32 cellular contexts compared by ENCODE assay signal in the genomic region with DNA sequence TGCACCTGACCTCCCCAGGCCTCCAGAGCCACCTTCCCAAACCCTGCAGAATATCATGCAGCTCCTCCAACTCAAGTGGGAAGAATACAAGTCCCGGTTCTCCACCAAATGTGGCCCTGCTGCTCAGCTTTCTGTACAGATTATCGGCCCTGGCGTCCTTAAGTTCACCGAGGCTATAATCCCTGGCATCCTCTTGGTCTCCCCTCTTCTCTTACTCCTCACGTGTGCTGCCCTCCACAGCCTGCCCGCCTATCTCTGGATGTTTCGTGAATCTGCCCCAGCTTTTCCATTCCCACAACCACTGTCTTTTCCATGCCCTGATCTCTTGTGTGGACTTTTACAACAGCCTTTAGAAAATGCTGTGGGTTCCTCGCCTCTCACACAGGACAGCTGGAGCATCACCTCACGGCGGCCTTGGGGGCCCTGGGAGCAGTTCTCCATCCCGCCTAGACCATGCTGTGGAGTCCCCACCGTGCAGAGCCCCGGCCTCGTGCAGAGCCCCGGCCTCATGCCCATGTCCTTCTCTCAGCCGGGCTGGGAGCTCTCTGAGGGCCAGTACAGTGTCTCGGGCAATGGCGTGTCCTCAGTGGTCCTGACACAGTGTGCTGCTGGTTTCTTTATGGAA.
"Had no signal": no experiment of that assay in that cellular context is flagged by ENCODE, and none has a peak within 500 bp of the region (broad histone marks: within the 10 kb centered on the region; RNA-seq: fewer than 3 reads in every experiment).

No MANE protein-coding gene starts in this region.

- H3K4me3 ChIP-seq: ascending aorta, breast epithelium, esophagus muscularis mucosa, gastrocnemius medialis, heart left ventricle had no signal

- H3K9me3 Mint-ChIP-seq: activated CD4-positive, alpha-beta memory T cell treated with anti-CD3 and anti-CD28 coated beads for 36 hours; activated CD4-positive, alpha-beta T cell treated with anti-CD3 and anti-CD28 coated beads, Interleukin-2, amount 10 ng/mL, durations not matched to agents 24 days and 14 days; activated naive CD4-positive, alpha-beta T cell treated with anti-CD3 and anti-CD28 coated beads, Interleukin-2, amount 10 ng/mL, durations not matched to agents 7 days and 5 days; activated naive CD4-positive, alpha-beta T cell treated with anti-CD3 and anti-CD28 coated beads, Interleukin-2, amount 50 U/mL, for 72 hours; activated naive CD8-positive, alpha-beta T cell treated with anti-CD3 and anti-CD28 coated beads, Interleukin-2, amount 10 ng/mL, durations not matched to agents 7 days and 5 days; activated T-helper 1 cell treated with anti-CD3 and anti-CD28 coated beads, Interleukin-12 subunit alpha, Interleukin-12 subunit beta, Interleukin-2, Interleukin-4 antibody, amounts not matched to agents 30 ng/mL and 10 ng/mL and 1 ng/mL, durations not matched to agents 14 hours and 24 hours and 36 hours; activated T-helper 2 cell treated with anti-CD3 and anti-CD28 coated beads, Interferon-gamma antibody, Interleukin-2, Interleukin-4, amounts not matched to agents 10 μg/mL and 5 μg/mL and 100 μg/mL, durations not matched to agents 14 hours and 24 hours and 36 hours; brain; effector memory CD8-positive, alpha-beta T cell had no signal

- H3K27ac Mint-ChIP-seq: activated CD4-positive, alpha-beta memory T cell treated with anti-CD3 and anti-CD28 coated beads for 36 hours; activated CD4-positive, alpha-beta T cell treated with anti-CD3 and anti-CD28 coated beads for 36 hours; activated CD4-positive, alpha-beta T cell treated with anti-CD3 and anti-CD28 coated beads, Interleukin-2, amount 10 ng/mL, durations not matched to agents 24 days and 14 days; activated CD8-positive, alpha-beta memory T cell treated with anti-CD3 and anti-CD28 coated beads, Interleukin-2, amount 10 ng/mL, durations not matched to agents 7 days and 5 days; activated CD8-positive, alpha-beta T cell treated with anti-CD3 and anti-CD28 coated beads, Interleukin-2, amount 10 ng/mL, durations not matched to agents 7 days and 5 days; activated naive CD4-positive, alpha-beta T cell treated with anti-CD3 and anti-CD28 coated beads, Interleukin-2, amount 10 ng/mL, durations not matched to agents 7 days and 5 days; activated naive CD8-positive, alpha-beta T cell treated with anti-CD3 and anti-CD28 coated beads, Interleukin-2, amount 10 ng/mL, durations not matched to agents 7 days and 5 days; activated T-helper 1 cell treated with anti-CD3 and anti-CD28 coated beads, Interleukin-12 subunit alpha, Interleukin-12 subunit beta, Interleukin-2, Interleukin-4 antibody, amounts not matched to agents 30 ng/mL and 10 ng/mL and 1 ng/mL, durations not matched to agents 14 hours and 24 hours and 36 hours; activated T-helper 2 cell treated with anti-CD3 and anti-CD28 coated beads, Interferon-gamma antibody, Interleukin-2, Interleukin-4, amounts not matched to agents 10 μg/mL and 5 μg/mL and 100 μg/mL, durations not matched to agents 14 hours and 24 hours and 36 hours; brain; effector memory CD8-positive, alpha-beta T cell had no signal

- H3K27ac ChIP-seq: ascending aorta, breast epithelium, esophagus muscularis mucosa, foreskin keratinocyte, gastrocnemius medialis, heart left ventricle had no signal

- H3K4me3 Mint-ChIP-seq: activated CD4-positive, alpha-beta memory T cell treated with anti-CD3 and anti-CD28 coated beads for 36 hours; activated CD4-positive, alpha-beta T cell treated with anti-CD3 and anti-CD28 coated beads for 36 hours; activated CD4-positive, alpha-beta T cell treated with anti-CD3 and anti-CD28 coated beads, Interleukin-2, amount 10 ng/mL, durations not matched to agents 24 days and 14 days; activated CD8-positive, alpha-beta memory T cell treated with anti-CD3 and anti-CD28 coated beads, Interleukin-2, amount 10 ng/mL, durations not matched to agents 7 days and 5 days; activated CD8-positive, alpha-beta T cell treated with anti-CD3 and anti-CD28 coated beads, Interleukin-2, amount 10 ng/mL, durations not matched to agents 7 days and 5 days; activated naive CD4-positive, alpha-beta T cell treated with anti-CD3 and anti-CD28 coated beads, Interleukin-2, amount 10 ng/mL, durations not matched to agents 7 days and 5 days; activated naive CD8-positive, alpha-beta T cell treated with anti-CD3 and anti-CD28 coated beads, Interleukin-2, amount 10 ng/mL, durations not matched to agents 7 days and 5 days; activated T-helper 1 cell treated with anti-CD3 and anti-CD28 coated beads, Interleukin-12 subunit alpha, Interleukin-12 subunit beta, Interleukin-2, Interleukin-4 antibody, amounts not matched to agents 30 ng/mL and 10 ng/mL and 1 ng/mL, durations not matched to agents 14 hours and 24 hours and 36 hours; brain; effector memory CD8-positive, alpha-beta T cell had no signal

- H3K36me3 ChIP-seq: ascending aorta, breast epithelium, esophagus muscularis mucosa, gastrocnemius medialis, heart left ventricle had no signal

- DNase-seq: activated CD4-positive, alpha-beta memory T cell treated with anti-CD3 and anti-CD28 coated beads for 36 hours; activated CD4-positive, alpha-beta T cell treated with anti-CD3 and anti-CD28 coated beads for 36 hours; activated CD4-positive, alpha-beta T cell treated with anti-CD3 and anti-CD28 coated beads, Interleukin-2, amount 10 ng/mL, durations not matched to agents 24 days and 14 days; activated CD4-positive, CD25-positive, alpha-beta regulatory T cell; activated CD4-positive, CD25-positive, alpha-beta regulatory T cell treated with anti-CD3 and anti-CD28 coated beads, Interleukin-2, amount 50 U/mL, for 72 hours; activated CD8-positive, alpha-beta memory T cell treated with anti-CD3 and anti-CD28 coated beads, Interleukin-2, amount 10 ng/mL, durations not matched to agents 7 days and 5 days; activated CD8-positive, alpha-beta memory T cell treated with anti-CD3 and anti-CD28 coated beads, Interleukin-2, amount 50 U/mL, for 4 hours; activated CD8-positive, alpha-beta T cell treated with anti-CD3 and anti-CD28 coated beads, Interleukin-2, amount 10 ng/mL, durations not matched to agents 7 days and 5 days; activated gamma-delta T cell; activated naive CD4-positive, alpha-beta T cell; activated naive CD4-positive, alpha-beta T cell treated with anti-CD3 and anti-CD28 coated beads, Interleukin-2, amount 10 ng/mL, durations not matched to agents 7 days and 5 days; activated naive CD8-positive, alpha-beta T cell treated with anti-CD3 and anti-CD28 coated beads, Interleukin-2, amount 10 ng/mL, durations not matched to agents 7 days and 5 days; activated T-cell treated with anti-CD3 and anti-CD28 coated beads, Interleukin-2, amount 50 U/mL, for 1 hour; activated T-cell treated with anti-CD3 and anti-CD28 coated beads, Interleukin-2, amount 50 U/mL, for 48 hours; cortex of kidney; dermis blood vessel endothelial cell; effector CD4-positive, alpha-beta T cell; effector memory CD8-positive, alpha-beta T cell; erythroblast; foreskin keratinocyte; gastrocnemius medialis; glutamatergic neuron; heart left ventricle; T-helper 1 cell; T-helper 2 cell had no signal

- H3K36me3 Mint-ChIP-seq: activated CD4-positive, alpha-beta memory T cell treated with anti-CD3 and anti-CD28 coated beads for 36 hours; activated CD8-positive, alpha-beta memory T cell treated with anti-CD3 and anti-CD28 coated beads, Interleukin-2, amount 10 ng/mL, durations not matched to agents 7 days and 5 days; activated naive CD4-positive, alpha-beta T cell treated with anti-CD3 and anti-CD28 coated beads, Interleukin-2, amount 10 ng/mL, durations not matched to agents 7 days and 5 days; activated naive CD4-positive, alpha-beta T cell treated with anti-CD3 and anti-CD28 coated beads, Interleukin-2, amount 50 U/mL, for 72 hours; activated naive CD8-positive, alpha-beta T cell treated with anti-CD3 and anti-CD28 coated beads, Interleukin-2, amount 10 ng/mL, durations not matched to agents 7 days and 5 days had no signal

- H3K4me1 ChIP-seq: ascending aorta, breast epithelium, esophagus muscularis mucosa, foreskin keratinocyte, gastrocnemius medialis, heart left ventricle had no signal

- H3K4me1 Mint-ChIP-seq: activated CD4-positive, alpha-beta T cell treated with anti-CD3 and anti-CD28 coated beads for 36 hours; activated CD4-positive, alpha-beta T cell treated with anti-CD3 and anti-CD28 coated beads, Interleukin-2, amount 10 ng/mL, durations not matched to agents 24 days and 14 days; activated CD8-positive, alpha-beta memory T cell treated with anti-CD3 and anti-CD28 coated beads, Interleukin-2, amount 10 ng/mL, durations not matched to agents 7 days and 5 days; activated naive CD4-positive, alpha-beta T cell treated with anti-CD3 and anti-CD28 coated beads, Interleukin-2, amount 10 ng/mL, durations not matched to agents 7 days and 5 days; activated naive CD8-positive, alpha-beta T cell treated with anti-CD3 and anti-CD28 coated beads, Interleukin-2, amount 10 ng/mL, durations not matched to agents 7 days and 5 days had no signal

- H3K27me3 Mint-ChIP-seq: activated CD4-positive, alpha-beta memory T cell treated with anti-CD3 and anti-CD28 coated beads for 36 hours; activated CD8-positive, alpha-beta memory T cell treated with anti-CD3 and anti-CD28 coated beads, Interleukin-2, amount 10 ng/mL, durations not matched to agents 7 days and 5 days; activated naive CD4-positive, alpha-beta T cell treated with anti-CD3 and anti-CD28 coated beads, Interleukin-2, amount 10 ng/mL, durations not matched to agents 7 days and 5 days had no signal

- H3K27me3 ChIP-seq: ascending aorta, foreskin keratinocyte, gastrocnemius medialis, heart left ventricle had no signal

- ATAC-seq: activated CD4-positive, alpha-beta T cell treated with anti-CD3 and anti-CD28 coated beads for 36 hours; activated CD8-positive, alpha-beta memory T cell treated with anti-CD3 and anti-CD28 coated beads, Interleukin-2, amount 10 ng/mL, durations not matched to agents 7 days and 5 days; activated CD8-positive, alpha-beta T cell treated with anti-CD3 and anti-CD28 coated beads, Interleukin-2, amount 10 ng/mL, durations not matched to agents 7 days and 5 days; activated naive CD4-positive, alpha-beta T cell treated with anti-CD3 and anti-CD28 coated beads, Interleukin-2, amount 50 U/mL, for 72 hours; effector memory CD8-positive, alpha-beta T cell; foreskin keratinocyte; gastrocnemius medialis; heart left ventricle had no signal

- H3K9me3 ChIP-seq: ascending aorta, breast epithelium, esophagus muscularis mucosa, gastrocnemius medialis, heart left ventricle had no signal
